Comparison of ENCODE assay signal across 16 cellular contexts in genomic region chr22:38108561-38109319, GRCh38. TPM values are rescaled to one million over a fixed set of nuclear protein-coding genes. Genes with fewer than 3 reads are reported as not detected.
DNase-seq lines count a peak whose midpoint lies in the region; ATAC-seq and TF ChIP-seq lines count a peak whose summit lies in the region.
"Had no signal": no experiment of that assay in that cellular context is flagged by ENCODE, and none has a peak within 500 bp of the region (broad histone marks: within the 10 kb centered on the region; RNA-seq: fewer than 3 reads in every experiment).

No MANE protein-coding gene starts in this region.

- H3K9me3 Mint-ChIP-seq in CD4-positive, alpha-beta T cell, result no peaks in the 10 kb centered on the region
- peaks cover 2% of the 10 kb centered on the region for H3K9me3 Mint-ChIP-seq in neural progenitor cell
- H3K9me3 Mint-ChIP-seq: activated CD4-positive, alpha-beta memory T cell treated with anti-CD3 and anti-CD28 coated beads, Interleukin-2, amount 10 ng/mL, durations not matched to agents 7 days and 5 days; activated T-helper 2 cell treated with anti-CD3 and anti-CD28 coated beads, Interferon-gamma antibody, Interleukin-2, Interleukin-4, amounts not matched to agents 10 μg/mL and 5 μg/mL and 100 μg/mL, durations not matched to agents 14 hours and 24 hours and 36 hours had no signal

- no peaks in the 10 kb centered on the region for H3K27me3 Mint-ChIP-seq in CD4-positive, alpha-beta T cell
- peaks cover 14% of the 10 kb centered on the region for H3K27me3 Mint-ChIP-seq in neural progenitor cell (ENCODE audit: insufficient read depth, low read depth)
- H3K27me3 Mint-ChIP-seq: activated CD4-positive, alpha-beta memory T cell treated with anti-CD3 and anti-CD28 coated beads, Interleukin-2, amount 10 ng/mL, durations not matched to agents 7 days and 5 days had no signal

- intact Hi-C loops in CD4-positive, alpha-beta T cell (cut with DNase I, micrococcal nuclease), result no loop called here

- H3K36me3 ChIP-seq in HEK293 (ENCODE audit: control insufficient read depth in 2 of 2, insufficient read depth in 1 of 2, low read length in 2 of 2) (peaks cover 0 to 7% of the 10 kb centered on the region in 2 experiments; a peak in 1 of 3 replicates), neural progenitor cell (no peaks in the 10 kb centered on the region), MM.1S (replicated peaks; ENCODE audit: insufficient read depth, low read length) (no peaks in the 10 kb centered on the region)

- H4K20me1 ChIP-seq in neural progenitor cell (ENCODE audit: low read depth) (no peaks in the 10 kb centered on the region), MM.1S (ENCODE audit: insufficient read depth, low read length) (no peaks in the 10 kb centered on the region)

- peak overlapping the region; percentile 54 for H3K27ac Mint-ChIP-seq in CD4-positive, alpha-beta T cell
- peak overlapping the region; percentile 44 for H3K27ac Mint-ChIP-seq in neural progenitor cell
- H3K27ac Mint-ChIP-seq: activated T-helper 2 cell treated with anti-CD3 and anti-CD28 coated beads, Interferon-gamma antibody, Interleukin-2, Interleukin-4, amounts not matched to agents 10 μg/mL and 5 μg/mL and 100 μg/mL, durations not matched to agents 14 hours and 24 hours and 36 hours had no signal

- CTCF ChIA-PET in CD4-positive, alpha-beta T cell (lab: Charles Lee), result no interaction called here
- CTCF ChIA-PET in HEK293 (lab: Yijun Ruan, JAX), result interaction anchor here (0.6 to 2.9 kb wide), 4 partner anchors 8 to 179 kb away, joined by 3 to 12 read pairs (median 4); no protein-coding TSS in a partner anchor

- H3K36me3 Mint-ChIP-seq in CD4-positive, alpha-beta T cell (ENCODE audit: low read depth), result peaks cover 4% of the 10 kb centered on the region
- no peaks in the 10 kb centered on the region for H3K36me3 Mint-ChIP-seq in neural progenitor cell

- H3K4me3 Mint-ChIP-seq in CD4-positive, alpha-beta T cell, result no peak overlapping the region
- H3K4me3 Mint-ChIP-seq in neural progenitor cell, result peak overlapping the region; percentile 34
- H3K4me3 Mint-ChIP-seq: activated CD4-positive, alpha-beta memory T cell treated with anti-CD3 and anti-CD28 coated beads, Interleukin-2, amount 10 ng/mL, durations not matched to agents 7 days and 5 days had no signal

- H3F3A ChIP-seq in neural progenitor cell (ENCODE audit: low read depth), result peaks cover 10% of the 10 kb centered on the region
- H3F3A ChIP-seq in MM.1S (ENCODE audit: insufficient read depth, low read length), result peaks cover 8% of the 10 kb centered on the region

- H2AFZ ChIP-seq in neural progenitor cell (replicated peaks) (no peak overlapping the region), MM.1S (ENCODE audit: low read length) (no peak overlapping the region)

- no peaks in the 10 kb centered on the region for H3K4me1 Mint-ChIP-seq in CD4-positive, alpha-beta T cell (ENCODE audit: low read depth)
- peaks cover 9% of the 10 kb centered on the region for H3K4me1 Mint-ChIP-seq in neural progenitor cell

- TF ChIP-seq POLR2A in GM18505 (IDR thresholded peaks at IDR 0.05; ENCODE audit: borderline replicate concordance, extremely low read depth, insufficient read depth, insufficient read length), result no peak

- H3K9me2 ChIP-seq in MM.1S (replicated peaks; ENCODE audit: insufficient read depth, low read length), result no peaks in the 10 kb centered on the region

- DNase-seq in CD4-positive, alpha-beta T cell, result no peak
- peak; percentile 10 for DNase-seq in iPS-NIHi11 (ENCODE audit: low spot score)
- no peak for DNase-seq in neural progenitor cell (ENCODE audit: low spot score)
- no peak for DNase-seq in stimulated activated naive CD4-positive, alpha-beta T cell (lab: John Stamatoyannopoulos, UW)
- DNase-seq in Kasumi-1 (lab: John Stamatoyannopoulos, UW), result no peak
- DNase-seq in MM.1S, result no peak
- DNase-seq: activated CD4-positive, alpha-beta memory T cell treated with anti-CD3 and anti-CD28 coated beads, Interleukin-2, amount 10 ng/mL, durations not matched to agents 7 days and 5 days; amygdala; KG1; mammary epithelial cell; NCI-H1048; NCI-H2081; RPMI8226 had no signal

- H3K4me3 ChIP-seq in HEK293 (ENCODE audit: low read depth, low read length), result no peak overlapping the region
- H3K4me3 ChIP-seq in neural progenitor cell, result no peak overlapping the region
- H3K4me3 ChIP-seq in MM.1S (ENCODE audit: low read length), result no peak overlapping the region

- H3K4me2 ChIP-seq in neural progenitor cell, result no peak overlapping the region
- no peak overlapping the region for H3K4me2 ChIP-seq in MM.1S (ENCODE audit: low read depth, low read length)

- no peaks in the 10 kb centered on the region for H3K9me3 ChIP-seq in CD4-positive, alpha-beta T cell (ENCODE audit: control insufficient read depth, low read length)
- H3K9me3 ChIP-seq in HEK293 (ENCODE audit: control insufficient read depth, insufficient read depth, low read depth, low read length), result no peaks in the 10 kb centered on the region
- no peaks in the 10 kb centered on the region for H3K9me3 ChIP-seq in neural progenitor cell (ENCODE audit: low read depth)
- no peaks in the 10 kb centered on the region for H3K9me3 ChIP-seq in MM.1S (replicated peaks; ENCODE audit: insufficient read depth, low read length)

- H3K4me1 ChIP-seq in HEK293 (ENCODE audit: control insufficient read depth, insufficient read depth, low read length), result no peaks in the 10 kb centered on the region
- H3K4me1 ChIP-seq in neural progenitor cell, result peaks cover 5% of the 10 kb centered on the region
- peaks cover 7% of the 10 kb centered on the region for H3K4me1 ChIP-seq in MM.1S (ENCODE audit: low read length)

- no peaks in the 10 kb centered on the region for H3K79me2 ChIP-seq in neural progenitor cell (ENCODE audit: low read depth)
- H3K79me2 ChIP-seq in MM.1S (ENCODE audit: low read length), result no peaks in the 10 kb centered on the region

- POLR2A ChIA-PET in CD4-positive, alpha-beta T cell (lab: Charles Lee), result no interaction called here
- POLR2A ChIA-PET in HEK293 (lab: Yijun Ruan, JAX), result interaction anchor here (1.1 kb wide), 1 partner anchor 9 kb away, joined by 3 read pairs; no protein-coding TSS in a partner anchor

- H3K27me3 ChIP-seq in CD4-positive, alpha-beta T cell (ENCODE audit: control insufficient read depth, insufficient read depth, low read length), result no peaks in the 10 kb centered on the region
- H3K27me3 ChIP-seq in neural progenitor cell, result no peaks in the 10 kb centered on the region
- no peaks in the 10 kb centered on the region for H3K27me3 ChIP-seq in MM.1S (replicated peaks; ENCODE audit: insufficient read depth, low read length)

- TF ChIP-seq CTCF in CD4-positive, alpha-beta T cell (IDR thresholded peaks at IDR 0.05), result no peak
- TF ChIP-seq CTCF in HEK293 (tag by site-specific recombination; IDR thresholded peaks at IDR 0.05) (no peak), neural progenitor cell (IDR thresholded peaks at IDR 0.05) (no peak), MM.1S (IDR thresholded peaks at IDR 0.05; ENCODE audit: low read length) (no peak)

- H3K27ac ChIP-seq in CD4-positive, alpha-beta T cell (ENCODE audit: low read depth, low read length), result no peak overlapping the region
- H3K27ac ChIP-seq in HEK293 (ENCODE audit: extremely low read depth, low read depth, low read length) (no peak overlapping the region), neural progenitor cell (no peak overlapping the region), MM.1S (ENCODE audit: low read length) (no peak overlapping the region)

- H3K9ac ChIP-seq in neural progenitor cell (no peak overlapping the region), MM.1S (ENCODE audit: low read length) (no peak overlapping the region)

- ATAC-seq in CD4-positive, alpha-beta T cell (ENCODE audit: poor library complexity), result no peak
- ATAC-seq in GM18505 (IDR thresholded peaks at IDR 0.05; ENCODE audit: unreplicated experiment), result no peak

TF ChIP-seq in HEK293, 187 proteins besides CTCF, POLR2A, EP300 and RAD21 (continues in another document):
- TF ChIP-seq YY2 (tag by site-specific recombination; IDR thresholded peaks at IDR 0.05) (no peak), EGR2 (tag by site-specific recombination; IDR thresholded peaks at IDR 0.05; ENCODE audit: low read depth) (peak; percentile 95), ZFHX2 (tag by site-specific recombination; conservative IDR thresholded peaks at IDR 0.05) (peak; percentile 93), ZNF302 (tag by site-specific recombination; IDR thresholded peaks at IDR 0.05; ENCODE audit: low read depth) (no peak), YY1 (tag by site-specific recombination; IDR thresholded peaks at IDR 0.05) (no peak), ZBTB10 (tag by site-specific recombination; IDR thresholded peaks at IDR 0.05) (peak; percentile 25; the same call in 1 of the 2 replicates), PRDM1 (tag by site-specific recombination; IDR thresholded peaks at IDR 0.05) (no peak), SETDB1 (IDR thresholded peaks at IDR 0.05; ENCODE audit: insufficient read length, low read length) (no peak), MZF1 (tag by site-specific recombination; IDR thresholded peaks at IDR 0.05; ENCODE audit: borderline replicate concordance) (no peak), ZNF426 (tag by site-specific recombination; IDR thresholded peaks at IDR 0.05) (no peak)

RNA-seq across cellular contexts. Expression of gene BAIAP2L2, which starts 1.7 kb away (rescaled TPM):
- total RNA-seq in CD4-positive, alpha-beta T cell, result 1 to 10 TPM in 1 of 2 experiments, under 1 TPM in 1; 0.45 to 1.0 TPM
- 0.86 and 2.6 TPM in 2 replicates for total RNA-seq in neural progenitor cell (ENCODE audit: low replicate concordance)

RNA-seq across cellular contexts. Expression of gene SLC16A8, which starts 24.8 kb away (rescaled TPM):
- total RNA-seq in CD4-positive, alpha-beta T cell, result not detected
- 1.0 and 3.1 TPM in 2 replicates for total RNA-seq in neural progenitor cell (ENCODE audit: low replicate concordance)
- total RNA-seq: activated CD4-positive, alpha-beta memory T cell treated with anti-CD3 and anti-CD28 coated beads, Interleukin-2, amount 10 ng/mL, durations not matched to agents 7 days and 5 days; activated T-helper 2 cell treated with anti-CD3 and anti-CD28 coated beads, Interferon-gamma antibody, Interleukin-2, Interleukin-4, amounts not matched to agents 10 μg/mL and 5 μg/mL and 100 μg/mL, durations not matched to agents 14 hours and 24 hours and 36 hours; mammary epithelial cell had no signal

RNA-seq across cellular contexts. Expression of gene PICK1, which starts 51.5 kb away (rescaled TPM):
- total RNA-seq in CD4-positive, alpha-beta T cell, result 10 to 100 TPM; 21.2 to 25.6 TPM
- 10.7 and 31.8 TPM in 2 replicates for total RNA-seq in neural progenitor cell (ENCODE audit: low replicate concordance)
